23 cellular contexts compared by ENCODE assay signal in the genomic region with DNA sequence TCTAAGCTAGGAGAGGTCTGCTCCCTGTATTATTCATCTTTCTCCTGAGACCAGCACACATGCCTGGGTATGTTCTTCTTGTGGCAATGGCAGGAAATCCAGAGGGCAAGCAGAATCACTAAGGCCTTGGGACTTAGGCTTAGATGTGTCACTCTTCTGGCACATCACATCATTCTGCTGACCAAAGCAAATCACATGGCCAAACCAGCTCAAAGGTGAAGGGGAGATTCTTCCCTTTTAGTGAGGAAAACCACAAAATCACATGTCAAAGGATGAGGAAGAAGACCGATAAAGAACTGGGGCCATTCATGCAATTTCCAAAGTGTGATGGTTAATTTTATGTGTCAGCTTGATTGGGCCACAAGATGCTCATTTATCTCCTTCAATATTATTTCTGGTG. TPM values are rescaled to one million over a fixed set of nuclear protein-coding genes. Genes with fewer than 3 reads are reported as not detected.
DNase-seq lines count a peak whose midpoint lies in the region; ATAC-seq, FAIRE-seq and TF ChIP-seq lines count a peak whose summit lies in the region.
"Had no signal": no experiment of that assay in that cellular context is flagged by ENCODE, and none has a peak within 500 bp of the region (broad histone marks: within the 10 kb centered on the region; RNA-seq: fewer than 3 reads in every experiment).

No MANE protein-coding gene starts in this region.

- H3K27me3 Mint-ChIP-seq in CD4-positive, alpha-beta memory T cell = peaks cover 10 to 17% of the 10 kb centered on the region in 2 donors

- peaks cover 2 to 9% (median 4%) of the 10 kb centered on the region in 4 donors for H3K4me1 Mint-ChIP-seq in CD4-positive, alpha-beta memory T cell

- H3K27ac Mint-ChIP-seq in CD4-positive, alpha-beta memory T cell = no peak overlapping the region
- H3K27ac Mint-ChIP-seq: B cell had no signal

- H3K27ac ChIP-seq in CD4-positive, alpha-beta memory T cell (ENCODE audit: low read depth, low read length) = no peak overlapping the region
- H3K27ac ChIP-seq: Peyer's patch had no signal

- no peak for ATAC-seq in GM21360 (IDR thresholded peaks at IDR 0.05; ENCODE audit: unreplicated experiment)
- ATAC-seq: HCT116 had no signal

- POLR2A ChIA-PET in CD4-positive, alpha-beta memory T cell (lab: Charles Lee; ENCODE audit: partially characterized antibody) = no interaction called here

- peaks cover 2% of the 10 kb centered on the region for H3K4me1 ChIP-seq in CD4-positive, alpha-beta memory T cell (ENCODE audit: insufficient read depth, low read length)
- H3K4me1 ChIP-seq: Peyer's patch had no signal

- no peaks in the 10 kb centered on the region for H3K36me3 ChIP-seq in bronchial epithelial cell (ENCODE audit: control insufficient read depth, insufficient read depth, low read length)
- no peaks in the 10 kb centered on the region for H3K36me3 ChIP-seq in CD4-positive, alpha-beta memory T cell (ENCODE audit: insufficient read depth, low read length)
- H3K36me3 ChIP-seq: Peyer's patch had no signal

- FAIRE-seq in HTR-8/SVneo (lab: Jason Lieb, UNC) (peak; percentile 13), bronchial epithelial cell (lab: Jason Lieb, UNC) (peak; percentile 36)

- H3K27me3 ChIP-seq in bronchial epithelial cell (ENCODE audit: control insufficient read depth, insufficient read depth, low read length) = no peaks in the 10 kb centered on the region
- no peaks in the 10 kb centered on the region for H3K27me3 ChIP-seq in CD4-positive, alpha-beta memory T cell (ENCODE audit: insufficient read depth, low read length)
- H3K27me3 ChIP-seq: Peyer's patch had no signal

- peak overlapping the region in 1 of 8 donors; percentile 29 for H3K4me3 Mint-ChIP-seq in CD4-positive, alpha-beta memory T cell
- H3K4me3 Mint-ChIP-seq: B cell, CD14-positive monocyte had no signal

- TF ChIP-seq CTCF in bronchial epithelial cell (IDR thresholded peaks at IDR 0.05; ENCODE audit: insufficient read depth, low read length, severe bottlenecking) = no peak

- H3K4me3 ChIP-seq in bronchial epithelial cell (ENCODE audit: low read depth, low read length) = no peak overlapping the region
- H3K4me3 ChIP-seq in CD4-positive, alpha-beta memory T cell (ENCODE audit: low read length in 2 of 2) = no peak overlapping the region
- H3K4me3 ChIP-seq: Peyer's patch had no signal

- peaks cover 0 to 12% (median 9%) of the 10 kb centered on the region in 8 donors for H3K9me3 Mint-ChIP-seq in CD4-positive, alpha-beta memory T cell

- CTCF ChIA-PET in CD4-positive, alpha-beta memory T cell (lab: Charles Lee; ENCODE audit: partially characterized antibody) = interaction anchor here (1.2 kb wide), 1 partner anchor 11 kb away, joined by 3 read pairs; no protein-coding TSS in a partner anchor

- intact Hi-C loops in CD4-positive, alpha-beta memory T cell (cut with micrococcal nuclease) = no loop called here

- H3K9me3 ChIP-seq in CD4-positive, alpha-beta memory T cell (ENCODE audit: control insufficient read depth in 1 of 2, low read length in 2 of 2) = peaks cover 0 to 7% of the 10 kb centered on the region in 2 donors

- H3K36me3 Mint-ChIP-seq in CD4-positive, alpha-beta memory T cell = peaks cover 0 to 3% of the 10 kb centered on the region in 2 donors

- no peak for DNase-seq in HTR-8/SVneo (ENCODE audit: insufficient read length, low spot score)
- DNase-seq in NOMO-1 (lab: John Stamatoyannopoulos, UW; ENCODE audit: unreplicated experiment in 2 of 2) = peak; percentile 18 to 42
- DNase-seq in bronchial epithelial cell (ENCODE audit: low read depth) = no peak
- peak; percentile 20 for DNase-seq in medulla oblongata (ENCODE audit: extremely low spot score)
- no peak for DNase-seq in mesenteric fat pad (ENCODE audit: low spot score)
- DNase-seq in CD4-positive, alpha-beta memory T cell = no peak
- no peak for DNase-seq in activated CD4-positive, alpha-beta T cell treated with anti-CD3 and anti-CD28 coated beads for 4 hours
- DNase-seq: DMS153; NCI-H1048; NCI-H1417; NCI-H1694; NCI-H2029 treated with DMSO at 0.1 percent for 48 hours; NCI-H446 treated with DMSO at 0.1 percent for 48 hours; NCI-H526; NCI-H82; NK-92 treated with Interleukin-12 subunit alpha and Interleukin-12 subunit beta, amount 100 ng/mL, for 24 hours; Peyer's patch; SIG-M5; SK-N-SH had no signal

RNA-seq across cellular contexts. Expression of a gene that starts 5.7 kb away (rescaled TPM):
- total RNA-seq in bronchial epithelial cell = 16.1 and 22.3 TPM in 2 replicates
- total RNA-seq in mesenteric fat pad = 21.7 TPM
- total RNA-seq in CD4-positive, alpha-beta memory T cell = 10 to 100 TPM; 29.4 to 29.6 TPM
- polyA plus RNA-seq in CD4-positive, alpha-beta memory T cell = 10 to 100 TPM; 14.2 to 36.1 TPM

Comparison
In these comparisons a context has a peak if more than half of its experiments do, and no peak if none do; other contexts are left out.
1. DNase-seq: peak in NOMO-1 (2 of 2) and medulla oblongata (single experiment); none in HTR-8/SVneo (single experiment), bronchial epithelial cell (single experiment), mesenteric fat pad (single experiment), CD4-positive, alpha-beta memory T cell (0 of 5) and activated CD4-positive, alpha-beta T cell treated with anti-CD3 and anti-CD28 coated beads for 4 hours (0 of 2).